1 cellular context compared by ENCODE assay signal in the genomic region with DNA sequence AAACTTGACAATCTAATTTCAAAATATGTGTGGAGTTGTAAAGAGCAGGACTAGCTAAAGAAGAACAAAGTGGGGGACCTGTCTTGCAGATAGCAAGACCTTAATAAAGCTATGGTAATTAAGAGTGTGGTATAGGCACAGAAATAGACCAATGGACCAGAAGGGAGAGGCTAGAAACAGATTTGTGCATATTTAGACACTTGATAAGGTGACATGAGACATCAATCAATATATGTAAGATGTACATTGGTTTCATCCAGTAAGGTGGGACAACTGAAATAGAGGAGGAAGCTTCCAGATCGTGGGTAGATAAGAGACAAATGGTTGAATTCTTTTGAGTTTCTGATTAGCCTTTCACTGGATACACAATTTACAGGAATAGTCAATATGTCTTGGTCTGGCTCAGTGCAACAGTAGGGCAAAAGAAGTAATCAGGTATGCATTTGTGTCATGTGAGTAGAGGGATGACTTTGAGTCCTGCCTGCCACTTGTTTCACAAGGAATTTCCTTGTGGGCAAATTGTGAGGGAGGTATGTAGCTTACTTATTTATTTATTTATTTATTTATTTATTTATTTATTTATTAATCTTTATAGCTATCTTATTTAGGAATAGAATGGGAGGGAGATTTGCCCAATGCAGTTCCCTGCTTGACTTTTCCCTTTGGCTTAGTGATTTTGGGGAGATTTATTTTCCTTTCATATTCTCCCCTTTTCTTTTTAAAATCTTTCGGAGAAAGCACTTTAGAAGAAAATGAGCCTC.
TF ChIP-seq lines count a peak whose summit lies in the region.

No MANE protein-coding gene starts in this region.

TF ChIP-seq in GM23338, 12 proteins besides CTCF, POLR2A, EP300 and RAD21:
- no peak for TF ChIP-seq CREB1 (CRISPR knock-in tag; IDR thresholded peaks at IDR 0.05; ENCODE audit: low read depth)
- no peak for TF ChIP-seq STAT1 (IDR thresholded peaks at IDR 0.05; ENCODE audit: unreplicated experiment)
- no peak for TF ChIP-seq EZH2 (IDR thresholded peaks at IDR 0.05; ENCODE audit: low read depth, unreplicated experiment)
- TF ChIP-seq ZNF114 (CRISPR knock-in tag; IDR thresholded peaks at IDR 0.05): no peak
- no peak for TF ChIP-seq NANOG (IDR thresholded peaks at IDR 0.05; ENCODE audit: borderline replicate concordance)
TF ChIP-seq in GM23338: peak in this region for 0.
